In genomic region chr1:15110128-15110866, GRCh38 we compare ENCODE assay signal across 20 cellular contexts. TPM values are rescaled to one million over a fixed set of nuclear protein-coding genes. Genes with fewer than 3 reads are reported as not detected.
"Had no signal": no experiment of that assay in that cellular context is flagged by ENCODE, and none has a peak within 500 bp of the region (broad histone marks: within the 10 kb centered on the region; RNA-seq: fewer than 3 reads in every experiment).

No MANE protein-coding gene starts in this region.

- H3K4me1 ChIP-seq: heart left ventricle, pancreas, thyroid gland had no signal

- FAIRE-seq: islet of Langerhans, pancreas had no signal

- DNase-seq: activated CD4-positive, alpha-beta memory T cell treated with anti-CD3 and anti-CD28 coated beads for 36 hours; activated CD4-positive, alpha-beta T cell treated with anti-CD3 and anti-CD28 coated beads for 4 hours; activated CD4-positive, CD25-positive, alpha-beta regulatory T cell; activated gamma-delta T cell treated with Interleukin-2 at 50 U/mL for 16 hours; activated T-cell treated with anti-CD3 and anti-CD28 coated beads, Interleukin-2, amount 50 U/mL, for 72 hours; anterior cingulate cortex; body of pancreas; heart left ventricle; left cardiac atrium; pancreas; spleen; T-helper 17 cell; thyroid gland had no signal

- H3K4me3 Mint-ChIP-seq: activated CD4-positive, alpha-beta memory T cell treated with anti-CD3 and anti-CD28 coated beads for 36 hours; activated naive CD4-positive, alpha-beta T cell treated with anti-CD3 and anti-CD28 coated beads, Interleukin-2, amount 50 U/mL, for 24 hours; activated T-cell treated with anti-CD3 and anti-CD28 coated beads, Interleukin-2, amount 50 U/mL, for 72 hours; nephron; stimulated activated naive CD8-positive, alpha-beta T cell treated with anti-CD3 and anti-CD28 coated beads, Interleukin-15, Interleukin-2, amounts not matched to agents 100 ng/mL and 50 ng/mL, for 24 hours; T-helper 17 cell had no signal

- H3K4me3 ChIP-seq: body of pancreas, cardiac muscle cell, heart left ventricle, pancreas, spleen, thyroid gland had no signal

- H3K9me3 Mint-ChIP-seq: activated CD4-positive, alpha-beta memory T cell treated with anti-CD3 and anti-CD28 coated beads for 36 hours; activated naive CD4-positive, alpha-beta T cell treated with anti-CD3 and anti-CD28 coated beads, Interleukin-2, amount 50 U/mL, for 24 hours; activated T-cell treated with anti-CD3 and anti-CD28 coated beads, Interleukin-2, amount 50 U/mL, for 72 hours; stimulated activated naive CD8-positive, alpha-beta T cell treated with anti-CD3 and anti-CD28 coated beads, Interleukin-15, Interleukin-2, amounts not matched to agents 100 ng/mL and 50 ng/mL, for 24 hours had no signal

- H3K9me3 ChIP-seq: body of pancreas, neutrophil, pancreas, spleen, thyroid gland had no signal

- H3K27me3 ChIP-seq: body of pancreas, cardiac muscle cell, heart left ventricle, pancreas, thyroid gland had no signal

- H3K36me3 Mint-ChIP-seq: activated CD4-positive, alpha-beta memory T cell treated with anti-CD3 and anti-CD28 coated beads for 36 hours; activated naive CD4-positive, alpha-beta T cell treated with anti-CD3 and anti-CD28 coated beads, Interleukin-2, amount 50 U/mL, for 24 hours had no signal

- H3K27ac ChIP-seq: body of pancreas, cardiac muscle cell, epithelial cell of prostate, heart left ventricle, neutrophil, pancreas, spleen, thyroid gland had no signal

- H3K36me3 ChIP-seq: cardiac muscle cell, heart left ventricle, neutrophil, pancreas, thyroid gland had no signal

- H3K27ac Mint-ChIP-seq: activated CD4-positive, alpha-beta memory T cell treated with anti-CD3 and anti-CD28 coated beads for 36 hours; activated naive CD4-positive, alpha-beta T cell treated with anti-CD3 and anti-CD28 coated beads, Interleukin-2, amount 50 U/mL, for 24 hours; activated T-cell treated with anti-CD3 and anti-CD28 coated beads, Interleukin-2, amount 50 U/mL, for 72 hours; nephron; stimulated activated naive CD8-positive, alpha-beta T cell treated with anti-CD3 and anti-CD28 coated beads, Interleukin-15, Interleukin-2, amounts not matched to agents 100 ng/mL and 50 ng/mL, for 24 hours; T-helper 17 cell had no signal

- H3K4me1 Mint-ChIP-seq: activated naive CD4-positive, alpha-beta T cell treated with anti-CD3 and anti-CD28 coated beads, Interleukin-2, amount 50 U/mL, for 24 hours had no signal

- ATAC-seq: activated T-cell treated with anti-CD3 and anti-CD28 coated beads, Interleukin-2, amount 50 U/mL, for 72 hours; body of pancreas; heart left ventricle; left cardiac atrium; T-helper 17 cell had no signal

RNA-seq across cellular contexts. Expression of gene TMEM51, which starts 43.2 kb away (rescaled TPM):
- total RNA-seq: activated CD4-positive, alpha-beta memory T cell treated with anti-CD3 and anti-CD28 coated beads for 36 hours; activated T-cell treated with anti-CD3 and anti-CD28 coated beads, Interleukin-2, amount 50 U/mL, for 72 hours; T-helper 17 cell had no signal
